8 cellular contexts compared by ENCODE assay signal in the genomic region with DNA sequence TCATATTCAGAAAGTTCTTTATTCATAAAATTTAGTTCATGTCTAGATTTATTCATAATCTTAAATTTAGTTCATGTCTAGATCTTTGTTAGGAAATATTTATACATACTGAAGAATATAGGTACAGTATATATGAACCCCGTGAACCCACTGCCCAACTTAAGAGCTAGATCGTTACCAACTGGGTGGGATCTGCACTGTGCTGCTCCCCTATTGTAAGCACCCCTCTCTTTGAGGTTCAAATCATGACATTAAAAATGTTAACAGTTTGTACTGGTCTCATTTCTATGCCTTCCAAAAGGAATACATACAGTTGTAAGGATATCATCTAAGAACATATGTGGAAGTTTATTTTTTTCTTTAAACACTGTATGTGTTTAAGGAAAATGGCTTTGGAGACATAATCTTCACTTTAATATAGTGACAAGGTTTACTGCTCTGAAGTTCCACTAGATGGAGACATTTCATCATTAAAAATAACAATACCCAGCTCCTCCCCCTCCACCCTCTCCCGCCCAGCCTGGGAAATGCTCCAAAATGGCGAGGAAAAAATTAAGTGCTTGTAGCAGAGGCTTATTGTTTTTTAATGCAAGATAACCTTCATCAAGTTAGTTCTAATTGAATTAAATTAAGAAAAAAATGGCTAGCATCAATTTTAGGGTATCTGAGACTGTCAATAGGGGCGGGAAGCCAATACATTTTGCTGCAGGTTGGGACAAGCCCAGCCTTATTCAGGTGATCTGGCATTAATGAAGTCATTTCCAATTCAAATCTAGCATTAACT.
DNase-seq lines count a peak whose midpoint lies in the region; ATAC-seq and TF ChIP-seq lines count a peak whose summit lies in the region.

No MANE protein-coding gene starts in this region.

- H3K27ac ChIP-seq in IMR-90 (ENCODE audit: insufficient read depth, low read length) (0 out of 2 replicates have a peak overlapping the region, but pooled peaks have one; percentile 48), PC-3 (ENCODE audit: low read length) (no peak overlapping the region)

- no peaks in the 10 kb centered on the region for H3K79me2 ChIP-seq in PC-3 (ENCODE audit: low read length)

- ATAC-seq in GM21526 (IDR thresholded peaks at IDR 0.05; ENCODE audit: low FRiP score, unreplicated experiment) (peak; percentile 68), IMR-90 (ENCODE audit: low read depth) (peak; percentile 90), PC-3 (peak; percentile 81)
- ATAC-seq in activated T-helper 17 cell treated with anti-CD3 and anti-CD28 coated beads, Interleukin-2, amount 50 U/mL, for 72 hours (replicated peaks): peak; percentile 85

- H4K5ac ChIP-seq in IMR-90 (ENCODE audit: low read depth, low read length): no peak overlapping the region

- no peak overlapping the region for H2AK5ac ChIP-seq in IMR-90 (ENCODE audit: low read depth, low read length)

- no peaks in the 10 kb centered on the region for H3K27me3 Mint-ChIP-seq in activated T-helper 17 cell treated with anti-CD3 and anti-CD28 coated beads, Interleukin-2, amount 50 U/mL, for 72 hours

- no peak overlapping the region; the same call in 1 of the 2 replicates for H4K91ac ChIP-seq in IMR-90 (ENCODE audit: insufficient read depth, low read depth, low read length)

- no peaks in the 10 kb centered on the region for H3K9me3 Mint-ChIP-seq in activated T-helper 17 cell treated with anti-CD3 and anti-CD28 coated beads, Interleukin-2, amount 50 U/mL, for 72 hours

- H3K27ac Mint-ChIP-seq in activated T-helper 17 cell treated with anti-CD3 and anti-CD28 coated beads, Interleukin-2, amount 50 U/mL, for 72 hours: peak overlapping the region; percentile 84

- intact Hi-C loops in IMR-90 (cut with micrococcal nuclease) (loop anchor here (1.0 to 5.0 kb wide), 5 partner anchors 112 to 333 kb away; partner anchors contain the start of gene FYN), PC-3 (cut with micrococcal nuclease) (loop anchor here (1.0 to 5.0 kb wide), 4 partner anchors 162 to 457 kb away; partner anchors contain the start of gene FYN)

- H2BK15ac ChIP-seq in IMR-90 (ENCODE audit: low read depth, low read length): no peak overlapping the region

- no peak for TF ChIP-seq POLR2A in IMR-90 (IDR thresholded peaks at IDR 0.05; ENCODE audit: low read depth, low read length)

- peaks cover 24% of the 10 kb centered on the region for H3K4me1 Mint-ChIP-seq in activated T-helper 17 cell treated with anti-CD3 and anti-CD28 coated beads, Interleukin-2, amount 50 U/mL, for 72 hours

- H4K20me1 ChIP-seq in IMR-90 (ENCODE audit: insufficient read depth, low read length) (no peaks in the 10 kb centered on the region), PC-3 (ENCODE audit: low read length) (no peaks in the 10 kb centered on the region)

- TF ChIP-seq RAD21 in IMR-90 (IDR thresholded peaks at IDR 0.05; ENCODE audit: low read length): peak; percentile 87

- CTCF ChIA-PET in IMR-90 (lab: Yijun Ruan, JAX) (interaction anchor here (1.0 to 1.3 kb wide), 2 partner anchors 288 to 335 kb away, joined by 3 read pairs; no protein-coding TSS in a partner anchor), PC-3 (lab: Charles Lee) (interaction anchor here (0.6 to 1.0 kb wide), 2 partner anchors 210 to 334 kb away, joined by 3 to 5 read pairs; no protein-coding TSS in a partner anchor)

- no TSS peak for BruUV-seq in IMR-90 (replicated peaks; lab: Mats Ljungman, UMichigan)
- no TSS peak for BruUV-seq in PC-3 (replicated peaks; lab: Mats Ljungman, UMichigan)

- H3K79me1 ChIP-seq in IMR-90 (ENCODE audit: low read depth in 1 of 2, low read length in 2 of 2): 0 out of 4 replicates have a peak, but pooled peaks cover 0 to 2% of the 10 kb centered on the region in 2 experiments

- no peak overlapping the region for H2AK9ac ChIP-seq in IMR-90 (replicated peaks; ENCODE audit: low read depth, low read length, poor library complexity)

- in situ Hi-C loops in IMR-90 (cut with MboI; ENCODE audit: low sequenced_read_pairs): loop anchor here (5.0 kb wide), 1 partner anchor 287 kb away; no protein-coding TSS in a partner anchor

- no peaks in the 10 kb centered on the region for H3F3A ChIP-seq in PC-3 (ENCODE audit: low read length, unreplicated experiment)

- no peak overlapping the region for H3K4me3 ChIP-seq in IMR-90 (ENCODE audit: insufficient read depth, low read depth, low read length)
- peak overlapping the region; percentile 30; the same call in 1 of the 2 replicates for H3K4me3 ChIP-seq in PC-3 (ENCODE audit: low read length)
- no peak overlapping the region for H3K4me3 ChIP-seq in fibroblast of the aortic adventitia (ENCODE audit: low read depth, low read length)

- TF ChIP-seq CTCF in IMR-90 (conservative IDR thresholded peaks at IDR 0.05; ENCODE audit: low read depth, low read length) (peak; percentile 82), PC-3 (conservative IDR thresholded peaks at IDR 0.05; ENCODE audit: low read depth, low read length) (peak; percentile 69), fibroblast of the aortic adventitia (IDR thresholded peaks at IDR 0.05; ENCODE audit: insufficient read depth, low read length) (peak; percentile 50)

- H3K4me3 Mint-ChIP-seq in activated T-helper 17 cell treated with anti-CD3 and anti-CD28 coated beads, Interleukin-2, amount 50 U/mL, for 72 hours: peak overlapping the region; percentile 28

- no peak overlapping the region for H3K14ac ChIP-seq in IMR-90 (replicated peaks; ENCODE audit: low read depth, low read length)

- H3K9ac ChIP-seq in IMR-90 (ENCODE audit: low read depth, low read length): no peak overlapping the region
- peak overlapping the region; percentile 27 for H3K9ac ChIP-seq in PC-3 (ENCODE audit: low read length)

- POLR2A ChIA-PET in IMR-90 (lab: Charles Lee; ENCODE audit: unreplicated experiment) (no interaction called here), PC-3 (lab: Charles Lee; ENCODE audit: unreplicated experiment) (no interaction called here)

- H3K9me3 ChIP-seq in IMR-90 (ENCODE audit: control insufficient read depth, insufficient read depth, low read length) (no peaks in the 10 kb centered on the region), PC-3 (ENCODE audit: low read length) (no peaks in the 10 kb centered on the region)

- H2BK20ac ChIP-seq in IMR-90 (ENCODE audit: low read depth, low read length): no peak overlapping the region

- no peak overlapping the region for H3K23ac ChIP-seq in IMR-90 (ENCODE audit: low read depth, low read length)

- DNase-seq in DMS79 (lab: John Stamatoyannopoulos, UW) (peak; percentile 28), IMR-90 (peak; percentile 76), PC-3 (peak; percentile 71), fibroblast of the aortic adventitia (ENCODE audit: low read depth) (peak; percentile 90), nucleus accumbens (lab: John Stamatoyannopoulos, UW) (peak in 44 of 56 donors; percentile 11 to 82 (median 44)), ureter (ENCODE audit: low spot score) (peak; percentile 77)

- H3K18ac ChIP-seq in IMR-90 (ENCODE audit: low read depth, low read length): 0 out of 2 replicates have a peak overlapping the region, but pooled peaks have one; percentile 43

- H3K4me1 ChIP-seq in IMR-90 (ENCODE audit: control insufficient read depth, insufficient read depth, low read length) (peaks cover 6% of the 10 kb centered on the region), PC-3 (ENCODE audit: insufficient read depth, low read length) (peaks cover 4% of the 10 kb centered on the region; the same call in 1 of the 2 replicates)

- H3K9me1 ChIP-seq in IMR-90 (ENCODE audit: insufficient read depth, low read length): 0 out of 2 replicates have a peak, but pooled peaks cover 5% of the 10 kb centered on the region

- H3K27me3 ChIP-seq in IMR-90 (ENCODE audit: control insufficient read depth, insufficient read depth, low read length) (no peaks in the 10 kb centered on the region), PC-3 (ENCODE audit: low read length) (no peaks in the 10 kb centered on the region)

- H3K4ac ChIP-seq in IMR-90 (ENCODE audit: low read depth, low read length): no peak overlapping the region

- H2BK5ac ChIP-seq in IMR-90 (ENCODE audit: low read depth, low read length, poor library complexity, severe bottlenecking): peak overlapping the region; percentile 9

- H2AFZ ChIP-seq in IMR-90 (replicated peaks; ENCODE audit: low read length, poor library complexity): no peak overlapping the region
- H2AFZ ChIP-seq in PC-3 (ENCODE audit: low read length): peak overlapping the region; percentile 73

- H3K36me3 Mint-ChIP-seq in activated T-helper 17 cell treated with anti-CD3 and anti-CD28 coated beads, Interleukin-2, amount 50 U/mL, for 72 hours (ENCODE audit: low read depth): peaks cover 100% of the 10 kb centered on the region

- H3K4me2 ChIP-seq in IMR-90 (ENCODE audit: low read depth, low read length): no peak overlapping the region
- H3K4me2 ChIP-seq in PC-3 (ENCODE audit: low read length): peak overlapping the region; percentile 52

- peak overlapping the region in 1 of 2 experiments; percentile 13; a peak in 1 of 4 replicates for H4K8ac ChIP-seq in IMR-90 (ENCODE audit: low read depth in 2 of 2, low read length in 2 of 2)

- no peak overlapping the region for H2BK120ac ChIP-seq in IMR-90 (ENCODE audit: low read depth, low read length)

- dilution Hi-C loops in IMR-90 (cut with HindIII; ENCODE audit: low sequenced_read_pairs, unreplicated experiment): no loop called here

- H3K9me2 ChIP-seq in PC-3 (replicated peaks; ENCODE audit: low read length): no peaks in the 10 kb centered on the region

- no CpG with 5 or more reads among the region's 5 CpGs for WGBS in IMR-90 (ENCODE audit: extremely low coverage in 2 of 2, insufficient read length in 1 of 2), 2 experiments

- H3K56ac ChIP-seq in IMR-90 (ENCODE audit: extremely low read depth, insufficient read depth, low read length): no peak overlapping the region

- H3K36me3 ChIP-seq in IMR-90 (ENCODE audit: control insufficient read depth, insufficient read depth, low read length) (peaks cover 8% of the 10 kb centered on the region), PC-3 (ENCODE audit: low read depth, low read length) (no peaks in the 10 kb centered on the region)

TF ChIP-seq in IMR-90, 13 proteins besides CTCF, POLR2A, EP300 and RAD21:
- peak; percentile 95 for TF ChIP-seq SMC3 (IDR thresholded peaks at IDR 0.05; ENCODE audit: low read depth, low read length)
- TF ChIP-seq MXI1 (IDR thresholded peaks at IDR 0.05; ENCODE audit: borderline replicate concordance, low read depth, low read length): no peak
- TF ChIP-seq MAZ (IDR thresholded peaks at IDR 0.05; ENCODE audit: borderline replicate concordance, low read depth, low read length): peak; percentile 63; the same call in 1 of the 2 replicates

Comparison
In these comparisons a context has a peak if more than half of its experiments do, and no peak if none do; other contexts are left out.
1. DNase-seq: peak in every context shown above with its lines; median percentile 90 in fibroblast of the aortic adventitia; 77 in ureter; 76 in IMR-90; 71 in PC-3; 44 in nucleus accumbens; 28 in DMS79.